In genomic region chr2:33372940-33373553, GRCh38 we compare ENCODE assay signal across 8 cellular contexts.
DNase-seq lines count a peak whose midpoint lies in the region; ATAC-seq and TF ChIP-seq lines count a peak whose summit lies in the region.

No MANE protein-coding gene starts in this region.

- no peak overlapping the region for H3K9ac ChIP-seq in colonic mucosa (ENCODE audit: low read depth in 2 of 2, low read length in 2 of 2)

- no peaks in the 10 kb centered on the region for H3K27me3 ChIP-seq in colonic mucosa

- H3K36me3 Mint-ChIP-seq in activated naive CD4-positive, alpha-beta T cell treated with anti-CD3 and anti-CD28 coated beads, Interleukin-2, amount 10 ng/mL, durations not matched to agents 7 days and 5 days: no peaks in the 10 kb centered on the region

- H3K36me3 ChIP-seq in colonic mucosa (no peaks in the 10 kb centered on the region), mucosa of descending colon (ENCODE audit: low read depth) (no peaks in the 10 kb centered on the region)

- H3K9me3 ChIP-seq in colonic mucosa (no peaks in the 10 kb centered on the region), mucosa of descending colon (no peaks in the 10 kb centered on the region)

- H3K4me1 Mint-ChIP-seq in activated naive CD4-positive, alpha-beta T cell treated with anti-CD3 and anti-CD28 coated beads, Interleukin-2, amount 10 ng/mL, durations not matched to agents 7 days and 5 days: no peaks in the 10 kb centered on the region

- H3K27ac Mint-ChIP-seq in activated naive CD4-positive, alpha-beta T cell treated with anti-CD3 and anti-CD28 coated beads, Interleukin-2, amount 10 ng/mL, durations not matched to agents 7 days and 5 days: no peak overlapping the region

- H3K27ac ChIP-seq in colonic mucosa: no peak overlapping the region

- peak; percentile 33 for DNase-seq in activated naive CD4-positive, alpha-beta T cell treated with anti-CD3 and anti-CD28 coated beads, Interleukin-2, amount 10 ng/mL, durations not matched to agents 7 days and 5 days
- DNase-seq in activated naive CD4-positive, alpha-beta T cell (lab: John Stamatoyannopoulos, UW): no peak
- peak; percentile 63 for DNase-seq in NCI-H82 (lab: John Stamatoyannopoulos, UW)
- peak; percentile 52 for DNase-seq in colonic mucosa
- DNase-seq in mucosa of descending colon: peak in 1 of 3 donors; percentile 75

- no peaks in the 10 kb centered on the region for H3K27me3 Mint-ChIP-seq in activated naive CD4-positive, alpha-beta T cell treated with anti-CD3 and anti-CD28 coated beads, Interleukin-2, amount 10 ng/mL, durations not matched to agents 7 days and 5 days

- H3K4me1 ChIP-seq in colonic mucosa: no peaks in the 10 kb centered on the region
- no peaks in the 10 kb centered on the region for H3K4me1 ChIP-seq in mucosa of descending colon (ENCODE audit: low read depth)

- CTCF ChIA-PET in activated naive CD4-positive, alpha-beta T cell treated with anti-CD3 and anti-CD28 coated beads, Interleukin-2, amount 10 ng/mL, durations not matched to agents 7 days and 5 days (lab: Charles Lee): interaction anchor here (0.6 to 1.6 kb wide), 12 partner anchors 9 to 600 kb away, joined by 3 to 7 read pairs (median 4); no protein-coding TSS in a partner anchor

- intact Hi-C loops in colonic mucosa (cut with DNase I): loop anchor here (5.0 to 10.0 kb wide), 2 partner anchors 338 to 601 kb away; no protein-coding TSS in a partner anchor
- intact Hi-C loops in mucosa of descending colon (cut with DNase I, micrococcal nuclease): no loop called here

- TF ChIP-seq CTCF in colonic mucosa (IDR thresholded peaks at IDR 0.05): peak; percentile 81
- peak; percentile 48 for TF ChIP-seq CTCF in mucosa of descending colon (IDR thresholded peaks at IDR 0.05)

- H3K4me3 Mint-ChIP-seq in activated naive CD4-positive, alpha-beta T cell treated with anti-CD3 and anti-CD28 coated beads, Interleukin-2, amount 10 ng/mL, durations not matched to agents 7 days and 5 days: no peak overlapping the region

- ATAC-seq in HG02759 (IDR thresholded peaks at IDR 0.05; ENCODE audit: unreplicated experiment) (peak; percentile 64), mucosa of descending colon (peak; percentile 66), GM21390 (IDR thresholded peaks at IDR 0.05; ENCODE audit: unreplicated experiment) (no peak), HG03521 (IDR thresholded peaks at IDR 0.05; ENCODE audit: unreplicated experiment) (no peak)

- H3K9me3 Mint-ChIP-seq in activated naive CD4-positive, alpha-beta T cell treated with anti-CD3 and anti-CD28 coated beads, Interleukin-2, amount 10 ng/mL, durations not matched to agents 7 days and 5 days: no peaks in the 10 kb centered on the region

- H3K4me3 ChIP-seq in colonic mucosa (no peak overlapping the region), mucosa of descending colon (no peak overlapping the region)

Comparison
In these comparisons a context has a peak if more than half of its experiments do, and no peak if none do; other contexts are left out.
1. DNase-seq: peak in activated naive CD4-positive, alpha-beta T cell treated with anti-CD3 and anti-CD28 coated beads, Interleukin-2, amount 10 ng/mL, durations not matched to agents 7 days and 5 days (single experiment), NCI-H82 (single experiment) and colonic mucosa (single experiment); none in activated naive CD4-positive, alpha-beta T cell (0 of 4).
2. ATAC-seq: peak in HG02759 (single experiment) and mucosa of descending colon (single experiment); none in GM21390 (single experiment) and HG03521 (single experiment).